1 cellular context compared by ENCODE assay signal in the genomic region with DNA sequence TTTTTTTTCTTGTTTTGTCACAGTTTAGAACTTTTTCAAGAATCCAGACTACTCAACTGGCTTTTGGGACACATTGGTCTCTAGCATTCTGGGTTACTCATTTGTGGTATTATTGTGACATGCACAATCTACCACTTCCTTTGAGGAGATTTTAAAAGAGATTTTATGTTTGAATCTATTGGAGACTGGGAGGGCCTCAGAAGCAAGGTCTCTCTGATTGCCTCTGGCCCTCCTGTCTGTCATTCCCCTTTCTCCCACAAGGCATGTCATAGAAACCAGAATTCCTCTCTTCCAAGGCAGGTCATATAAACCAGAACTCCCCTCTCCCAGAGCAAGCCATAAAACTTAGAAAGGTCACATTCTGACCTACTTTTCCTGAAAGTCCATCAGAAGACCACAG.
TF ChIP-seq lines count a peak whose summit lies in the region.

No MANE protein-coding gene starts in this region.

TF ChIP-seq in HCT116, 20 proteins besides CTCF, POLR2A, EP300 and RAD21 (continued from another document):
- no peak for TF ChIP-seq ELF1 (IDR thresholded peaks at IDR 0.05; ENCODE audit: borderline replicate concordance, low read depth)
- TF ChIP-seq EZH2 (IDR thresholded peaks at IDR 0.05) = no peak
- TF ChIP-seq EGR1 (IDR thresholded peaks at IDR 0.05; ENCODE audit: low read depth) = no peak
- TF ChIP-seq YY1 (IDR thresholded peaks at IDR 0.05; ENCODE audit: extremely low read depth, insufficient replicate concordance, low read depth, low read length) = no peak
- TF ChIP-seq, protein P1, sequence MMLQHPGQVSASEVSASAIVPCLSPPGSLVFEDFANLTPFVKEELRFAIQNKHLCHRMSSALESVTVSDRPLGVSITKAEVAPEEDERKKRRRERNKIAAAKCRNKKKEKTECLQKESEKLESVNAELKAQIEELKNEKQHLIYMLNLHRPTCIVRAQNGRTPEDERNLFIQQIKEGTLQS (IDR thresholded peaks at IDR 0.05) = no peak
- no peak for TF ChIP-seq TCF7L2 (IDR thresholded peaks at IDR 0.05; ENCODE audit: borderline replicate concordance, extremely low read depth, insufficient read depth, insufficient read length)
- TF ChIP-seq REST (IDR thresholded peaks at IDR 0.05; ENCODE audit: low read depth) = no peak
- no peak for TF ChIP-seq CBX3 (IDR thresholded peaks at IDR 0.05; ENCODE audit: low read depth)
- TF ChIP-seq ZFX (IDR thresholded peaks at IDR 0.05) = no peak
- TF ChIP-seq, protein P2, sequence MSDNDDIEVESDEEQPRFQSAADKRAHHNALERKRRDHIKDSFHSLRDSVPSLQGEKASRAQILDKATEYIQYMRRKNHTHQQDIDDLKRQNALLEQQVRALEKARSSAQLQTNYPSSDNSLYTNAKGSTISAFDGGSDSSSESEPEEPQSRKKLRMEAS (IDR thresholded peaks at IDR 0.05) = no peak
- no peak for TF ChIP-seq ZNF274 (IDR thresholded peaks at IDR 0.05; ENCODE audit: low read depth, low read length)
